20 cellular contexts compared by ENCODE assay signal in genomic region chr14:39428118-39428517, GRCh38. TPM values are rescaled to one million over a fixed set of nuclear protein-coding genes. Genes with fewer than 3 reads are reported as not detected.
DNase-seq lines count a peak whose midpoint lies in the region; ATAC-seq and TF ChIP-seq lines count a peak whose summit lies in the region.
"Had no signal": no experiment of that assay in that cellular context is flagged by ENCODE, and none has a peak within 500 bp of the region (broad histone marks: within the 10 kb centered on the region; RNA-seq: fewer than 3 reads in every experiment).

No MANE protein-coding gene starts in this region.

- H3K27me3 ChIP-seq in right cardiac atrium (ENCODE audit: control insufficient read depth, insufficient read depth), result no peaks in the 10 kb centered on the region
- H3K27me3 ChIP-seq: BLaER1 had no signal

- POLR2A ChIA-PET in OCI-LY7 (lab: Charles Lee), result no interaction called here

- H3K4me3 ChIP-seq in OCI-LY7 (ENCODE audit: low read depth, low read length, poor library complexity, severe bottlenecking), result no peak overlapping the region
- H3K4me3 ChIP-seq in right cardiac atrium (ENCODE audit: low read length), result no peak overlapping the region
- H3K4me3 ChIP-seq: BLaER1, PC-9 had no signal

- no TSS peak for BruUV-seq in OCI-LY7 (replicated peaks; lab: Mats Ljungman, UMichigan)

- no peaks in the 10 kb centered on the region for H3K9me3 Mint-ChIP-seq in stimulated activated naive CD8-positive, alpha-beta T cell treated with anti-CD3 and anti-CD28 coated beads, Interleukin-15, amount 100 ng/mL, for 72 hours
- no peaks in the 10 kb centered on the region for H3K9me3 Mint-ChIP-seq in central memory CD8-positive, alpha-beta T cell
- H3K9me3 Mint-ChIP-seq: H9 had no signal

- H3K36me3 ChIP-seq in OCI-LY7 (ENCODE audit: insufficient read depth, low read length), result no peaks in the 10 kb centered on the region
- H3K36me3 ChIP-seq: BLaER1 had no signal

- H2AFZ ChIP-seq in OCI-LY7 (ENCODE audit: low read length), result no peak overlapping the region
- H2AFZ ChIP-seq: PC-9 had no signal

- H3K4me1 ChIP-seq in OCI-LY7 (ENCODE audit: insufficient read depth, low read length, poor library complexity, severe bottlenecking) (peaks cover 29% of the 10 kb centered on the region), right cardiac atrium (ENCODE audit: control insufficient read depth, insufficient read depth, low read length) (peaks cover 4% of the 10 kb centered on the region)

- no peak for ATAC-seq in stimulated activated naive CD8-positive, alpha-beta T cell treated with anti-CD3 and anti-CD28 coated beads, Interleukin-15, amount 100 ng/mL, for 72 hours
- ATAC-seq in stimulated activated naive CD8-positive, alpha-beta T cell treated with anti-CD3 and anti-CD28 coated beads, Interleukin-15, Interleukin-2, amounts not matched to agents 100 U/mL and 50 U/mL, for 24 hours, result no peak
- ATAC-seq in central memory CD8-positive, alpha-beta T cell (replicated peaks; ENCODE audit: extremely low read depth, poor library complexity, severe bottlenecking), result no peak
- ATAC-seq in right cardiac atrium, result no peak
- ATAC-seq in GM19395 (IDR thresholded peaks at IDR 0.05; ENCODE audit: unreplicated experiment), result no peak

- H3K9me2 ChIP-seq in OCI-LY7 (ENCODE audit: insufficient read depth, low read length), result no peaks in the 10 kb centered on the region

- no peak for DNase-seq in stimulated activated naive CD8-positive, alpha-beta T cell treated with anti-CD3 and anti-CD28 coated beads, Interleukin-15, amount 100 ng/mL, for 72 hours
- DNase-seq in stimulated activated naive CD8-positive, alpha-beta T cell treated with anti-CD3 and anti-CD28 coated beads, Interleukin-15, Interleukin-2, amounts not matched to agents 100 U/mL and 50 U/mL, for 24 hours, result no peak
- DNase-seq in OCI-LY7 (ENCODE audit: low spot score) (no peak), posterior vena cava (ENCODE audit: low spot score) (peak; percentile 51), mucosa of gallbladder (ENCODE audit: low spot score) (no peak), right cardiac atrium (no peak)
- DNase-seq in central memory CD8-positive, alpha-beta T cell (ENCODE audit: low spot score in 2 of 2), result no peak
- DNase-seq: COR-L47, DMS 273 treated with DMSO at 0.1 percent for 48 hours, GDM1, H9, NCI-H1417, NCI-H187 treated with DMSO at 0.1 percent for 48 hours, NCI-H2227 treated with DMSO at 0.1 percent for 48 hours, NCI-H510A treated with DMSO at 0.1 percent for 48 hours, NCI-H82, PC-9 had no signal

- peaks cover 23% of the 10 kb centered on the region for H3K36me3 Mint-ChIP-seq in central memory CD8-positive, alpha-beta T cell (ENCODE audit: insufficient read depth)

- H3K27ac ChIP-seq in OCI-LY7 (ENCODE audit: low read depth, low read length, poor library complexity, severe bottlenecking) (no peak overlapping the region), right cardiac atrium (ENCODE audit: low read length) (no peak overlapping the region)
- H3K27ac ChIP-seq: BLaER1, KMS-11, PC-9 had no signal

- H3K4me1 Mint-ChIP-seq in stimulated activated naive CD8-positive, alpha-beta T cell treated with anti-CD3 and anti-CD28 coated beads, Interleukin-15, amount 100 ng/mL, for 72 hours, result peaks cover 56% of the 10 kb centered on the region
- peaks cover 61% of the 10 kb centered on the region for H3K4me1 Mint-ChIP-seq in central memory CD8-positive, alpha-beta T cell

- CTCF ChIA-PET in OCI-LY7 (lab: Charles Lee; ENCODE audit: unreplicated experiment), result no interaction called here

- TF ChIP-seq CTCF in OCI-LY7 (conservative IDR thresholded peaks at IDR 0.05; ENCODE audit: low read length), result no peak

- peaks cover 26% of the 10 kb centered on the region for H4K20me1 ChIP-seq in OCI-LY7 (ENCODE audit: insufficient read depth, low read length)

- intact Hi-C loops in OCI-LY7 (cut with micrococcal nuclease; ENCODE audit: unreplicated experiment) (no loop called here), posterior vena cava (cut with DNase I) (no loop called here), right cardiac atrium (cut with DNase I) (loop anchor here in 1 of 4 donors (10.0 kb wide), 1 partner anchor 313 kb away; the partner anchor contains the start of gene GEMIN2)

- WGBS in right cardiac atrium, result 91% methylated on average over 8 of the region's 8 CpGs

- H3K9me3 ChIP-seq in OCI-LY7 (ENCODE audit: low read length), result no peaks in the 10 kb centered on the region
- no peaks in the 10 kb centered on the region for H3K9me3 ChIP-seq in right cardiac atrium (ENCODE audit: control insufficient read depth, low read length)
- H3K9me3 ChIP-seq: BLaER1 had no signal

- H3K4me3 Mint-ChIP-seq in stimulated activated naive CD8-positive, alpha-beta T cell treated with anti-CD3 and anti-CD28 coated beads, Interleukin-15, amount 100 ng/mL, for 72 hours, result peak overlapping the region; percentile 7 to 50
- H3K4me3 Mint-ChIP-seq in central memory CD8-positive, alpha-beta T cell, result peak overlapping the region; percentile 37
- H3K4me3 Mint-ChIP-seq: H9 had no signal

- peaks cover 72% of the 10 kb centered on the region for H3K79me2 ChIP-seq in OCI-LY7 (ENCODE audit: insufficient read depth, low read depth, low read length)

- no peaks in the 10 kb centered on the region for H3K27me3 Mint-ChIP-seq in stimulated activated naive CD8-positive, alpha-beta T cell treated with anti-CD3 and anti-CD28 coated beads, Interleukin-15, amount 100 ng/mL, for 72 hours
- no peaks in the 10 kb centered on the region for H3K27me3 Mint-ChIP-seq in central memory CD8-positive, alpha-beta T cell

- H3K27ac Mint-ChIP-seq in stimulated activated naive CD8-positive, alpha-beta T cell treated with anti-CD3 and anti-CD28 coated beads, Interleukin-15, amount 100 ng/mL, for 72 hours, result no peak overlapping the region
- no peak overlapping the region for H3K27ac Mint-ChIP-seq in central memory CD8-positive, alpha-beta T cell (ENCODE audit: low read depth)
- H3K27ac Mint-ChIP-seq: H9 had no signal

- H3K4me2 ChIP-seq in OCI-LY7 (ENCODE audit: low read length), result 0 out of 2 replicates have a peak overlapping the region, but pooled peaks have one; percentile 96
- H3K4me2 ChIP-seq: PC-9 had no signal

RNA-seq across cellular contexts. Expression of gene FBXO33, which starts 4.1 kb away (rescaled TPM):
- 14.2 and 19.8 TPM in 2 replicates for total RNA-seq in OCI-LY7 (2014; rRNA removed; shearing (Covaris generic))
- 16.6 and 17.4 TPM in 2 replicates for total RNA-seq in OCI-LY7 (2022)
- 1 to 10 TPM; 7.8 to 8.9 TPM for total RNA-seq in posterior vena cava
- 10.6 TPM for total RNA-seq in mucosa of gallbladder
- total RNA-seq in right cardiac atrium, result 1 to 10 TPM; 5.3 to 6.7 (median 5.7) TPM
- polyA plus RNA-seq in right cardiac atrium, result 4.0 TPM
